Comparison of ENCODE assay signal across 22 cellular contexts in genomic region chr9:100690438-100690837, GRCh38.
DNase-seq lines count a peak whose midpoint lies in the region; ATAC-seq and TF ChIP-seq lines count a peak whose summit lies in the region.
"Had no signal": no experiment of that assay in that cellular context is flagged by ENCODE, and none has a peak within 500 bp of the region (broad histone marks: within the 10 kb centered on the region; RNA-seq: fewer than 3 reads in every experiment).

No MANE protein-coding gene starts in this region.

- ATAC-seq in GM23338 (no peak), WTC11 (peak; percentile 62), GM21381 (IDR thresholded peaks at IDR 0.05; ENCODE audit: unreplicated experiment) (no peak), HG02763 (IDR thresholded peaks at IDR 0.05; ENCODE audit: unreplicated experiment) (no peak)
- ATAC-seq: effector memory CD8-positive, alpha-beta T cell; lower lobe of right lung had no signal

- TF ChIP-seq CTCF in C4-2B (conservative IDR thresholded peaks at IDR 0.05) (peak; percentile 43), GM23338 (conservative IDR thresholded peaks at IDR 0.05; ENCODE audit: low read depth in 2 of 2) (peak in 1 of 2 experiments; percentile 24; a peak in 1 of 4 replicates), WTC11 (IDR thresholded peaks at IDR 0.05) (no peak)

- peaks cover 18% of the 10 kb centered on the region for H3K4me1 Mint-ChIP-seq in GM23338
- H3K4me1 Mint-ChIP-seq in WTC11 = peaks cover 35% of the 10 kb centered on the region

- H3K9me3 Mint-ChIP-seq in GM23338 (peaks cover 13% of the 10 kb centered on the region), WTC11 (peaks cover 21% of the 10 kb centered on the region)
- H3K9me3 Mint-ChIP-seq: activated CD4-positive, alpha-beta memory T cell treated with anti-CD3 and anti-CD28 coated beads for 36 hours; activated naive CD4-positive, alpha-beta T cell treated with anti-CD3 and anti-CD28 coated beads, Interleukin-2, amount 10 ng/mL, durations not matched to agents 7 days and 5 days; activated T-cell treated with anti-CD3 and anti-CD28 coated beads, Interleukin-2, amount 50 U/mL, for 4 hours; neural crest cell; stimulated activated naive CD8-positive, alpha-beta T cell treated with anti-CD3 and anti-CD28 coated beads, Interleukin-15, Interleukin-2, amounts not matched to agents 100 ng/mL and 50 ng/mL, for 24 hours; type B pancreatic cell had no signal

- H3K27me3 ChIP-seq in GM23338 (ENCODE audit: insufficient read depth) = no peaks in the 10 kb centered on the region
- H3K27me3 ChIP-seq: esophagus muscularis mucosa had no signal

- H3K4me1 ChIP-seq in GM23338 (ENCODE audit: insufficient read depth) = peaks cover 17% of the 10 kb centered on the region
- H3K4me1 ChIP-seq: esophagus muscularis mucosa, lower lobe of right lung, SJCRH30 had no signal

- no peaks in the 10 kb centered on the region for H3K79me2 ChIP-seq in GM23338 (replicated peaks; ENCODE audit: insufficient read depth)

- H3K4me2 ChIP-seq in GM23338 = no peak overlapping the region

- H3K9me2 ChIP-seq in GM23338 (ENCODE audit: insufficient read depth) = no peaks in the 10 kb centered on the region

- peaks cover 7% of the 10 kb centered on the region for H3K36me3 Mint-ChIP-seq in GM23338 (ENCODE audit: low read depth)
- H3K36me3 Mint-ChIP-seq in WTC11 = peaks cover 7% of the 10 kb centered on the region
- H3K36me3 Mint-ChIP-seq: activated CD4-positive, alpha-beta memory T cell treated with anti-CD3 and anti-CD28 coated beads for 36 hours; activated naive CD4-positive, alpha-beta T cell treated with anti-CD3 and anti-CD28 coated beads, Interleukin-2, amount 10 ng/mL, durations not matched to agents 7 days and 5 days; type B pancreatic cell had no signal

- H3K36me3 ChIP-seq in GM23338 (ENCODE audit: insufficient read depth) = no peaks in the 10 kb centered on the region
- H3K36me3 ChIP-seq: esophagus muscularis mucosa, lower lobe of right lung, SJCRH30 had no signal

- H3K27ac Mint-ChIP-seq in GM23338 = no peak overlapping the region
- H3K27ac Mint-ChIP-seq in WTC11 = no peak overlapping the region
- H3K27ac Mint-ChIP-seq: activated CD4-positive, alpha-beta memory T cell treated with anti-CD3 and anti-CD28 coated beads for 36 hours; activated naive CD4-positive, alpha-beta T cell treated with anti-CD3 and anti-CD28 coated beads, Interleukin-2, amount 10 ng/mL, durations not matched to agents 7 days and 5 days; effector memory CD8-positive, alpha-beta T cell; stimulated activated naive CD8-positive, alpha-beta T cell treated with anti-CD3 and anti-CD28 coated beads, Interleukin-15, Interleukin-2, amounts not matched to agents 100 ng/mL and 50 ng/mL, for 24 hours; type B pancreatic cell had no signal

- H3F3A ChIP-seq in GM23338 (replicated peaks; ENCODE audit: low read depth) = no peaks in the 10 kb centered on the region

- CTCF ChIA-PET in WTC11 (lab: Charles Lee) = interaction anchor here (0.7 to 1.1 kb wide), 2 partner anchors 53 to 89 kb away, joined by 4 read pairs; no protein-coding TSS in a partner anchor

- POLR2A ChIA-PET in WTC11 (lab: Charles Lee) = no interaction called here

- H3K27ac ChIP-seq in C4-2B = no peak overlapping the region
- H3K27ac ChIP-seq in GM23338 (ENCODE audit: low read depth) = no peak overlapping the region
- H3K27ac ChIP-seq: esophagus muscularis mucosa, lower lobe of right lung, SJCRH30 had no signal

- H3K4me3 Mint-ChIP-seq in GM23338 (no peak overlapping the region), WTC11 (peak overlapping the region; percentile 8)
- H3K4me3 Mint-ChIP-seq: activated CD4-positive, alpha-beta memory T cell treated with anti-CD3 and anti-CD28 coated beads for 36 hours; activated naive CD4-positive, alpha-beta T cell treated with anti-CD3 and anti-CD28 coated beads, Interleukin-2, amount 10 ng/mL, durations not matched to agents 7 days and 5 days; activated T-cell treated with anti-CD3 and anti-CD28 coated beads, Interleukin-2, amount 50 U/mL, for 4 hours; effector memory CD8-positive, alpha-beta T cell; neural crest cell; stimulated activated naive CD8-positive, alpha-beta T cell treated with anti-CD3 and anti-CD28 coated beads, Interleukin-15, Interleukin-2, amounts not matched to agents 100 ng/mL and 50 ng/mL, for 24 hours; type B pancreatic cell had no signal

- no peak overlapping the region for H3K4me3 ChIP-seq in GM23338
- H3K4me3 ChIP-seq: esophagus muscularis mucosa, lower lobe of right lung, SJCRH30 had no signal

- H2AFZ ChIP-seq in GM23338 = peak overlapping the region; percentile 78; the same call in 1 of the 2 replicates

- peaks cover 5% of the 10 kb centered on the region for H3K27me3 Mint-ChIP-seq in GM23338 (ENCODE audit: insufficient read depth, low read depth, poor library complexity)
- no peaks in the 10 kb centered on the region for H3K27me3 Mint-ChIP-seq in WTC11 (ENCODE audit: low read depth)
- H3K27me3 Mint-ChIP-seq: type B pancreatic cell had no signal

- no peaks in the 10 kb centered on the region for H4K20me1 ChIP-seq in GM23338 (replicated peaks; ENCODE audit: insufficient read depth)

- DNase-seq in GM23338 (ENCODE audit: low spot score) = no peak
- peak; percentile 36 for DNase-seq in MV-4-11 (lab: John Stamatoyannopoulos, UW)
- DNase-seq in WTC11 (ENCODE audit: low spot score) = no peak
- DNase-seq in cortex of kidney (lab: John Stamatoyannopoulos, UW) = no peak
- DNase-seq in T-helper 2 cell = no peak
- DNase-seq: activated CD4-positive, alpha-beta memory T cell treated with anti-CD3 and anti-CD28 coated beads for 36 hours; activated CD4-positive, CD25-positive, alpha-beta regulatory T cell; activated naive CD4-positive, alpha-beta T cell treated with anti-CD3 and anti-CD28 coated beads, Interleukin-2, amount 10 ng/mL, durations not matched to agents 7 days and 5 days; activated T-cell treated with anti-CD3 and anti-CD28 coated beads, Interleukin-2, amount 50 U/mL, for 4 hours; effector memory CD8-positive, alpha-beta T cell; Karpas-422; lower lobe of right lung; NCI-H524; SJCRH30; stimulated activated CD4-positive, alpha-beta T cell treated with anti-CD3 and anti-CD28 coated beads, Interleukin-4, amount 100 ng/mL, for 1 hour had no signal

TF ChIP-seq in GM23338, 12 proteins besides CTCF, POLR2A, EP300 and RAD21 (continues in another document):
- TF ChIP-seq STAT1 (IDR thresholded peaks at IDR 0.05; ENCODE audit: unreplicated experiment) (no peak), EZH2phosphoT487 (IDR thresholded peaks at IDR 0.05; ENCODE audit: unreplicated experiment) (no peak), REST (IDR thresholded peaks at IDR 0.05; ENCODE audit: unreplicated experiment) (no peak), POLR2AphosphoS5 (IDR thresholded peaks at IDR 0.05; ENCODE audit: low read depth) (no peak)

TF ChIP-seq in WTC11, 78 proteins besides CTCF, POLR2A, EP300 and RAD21 (continues in another document):
- TF ChIP-seq NFYB (CRISPR knock-in tag; conservative IDR thresholded peaks at IDR 0.05; ENCODE audit: low read depth) = no peak
- TF ChIP-seq, protein P1, sequence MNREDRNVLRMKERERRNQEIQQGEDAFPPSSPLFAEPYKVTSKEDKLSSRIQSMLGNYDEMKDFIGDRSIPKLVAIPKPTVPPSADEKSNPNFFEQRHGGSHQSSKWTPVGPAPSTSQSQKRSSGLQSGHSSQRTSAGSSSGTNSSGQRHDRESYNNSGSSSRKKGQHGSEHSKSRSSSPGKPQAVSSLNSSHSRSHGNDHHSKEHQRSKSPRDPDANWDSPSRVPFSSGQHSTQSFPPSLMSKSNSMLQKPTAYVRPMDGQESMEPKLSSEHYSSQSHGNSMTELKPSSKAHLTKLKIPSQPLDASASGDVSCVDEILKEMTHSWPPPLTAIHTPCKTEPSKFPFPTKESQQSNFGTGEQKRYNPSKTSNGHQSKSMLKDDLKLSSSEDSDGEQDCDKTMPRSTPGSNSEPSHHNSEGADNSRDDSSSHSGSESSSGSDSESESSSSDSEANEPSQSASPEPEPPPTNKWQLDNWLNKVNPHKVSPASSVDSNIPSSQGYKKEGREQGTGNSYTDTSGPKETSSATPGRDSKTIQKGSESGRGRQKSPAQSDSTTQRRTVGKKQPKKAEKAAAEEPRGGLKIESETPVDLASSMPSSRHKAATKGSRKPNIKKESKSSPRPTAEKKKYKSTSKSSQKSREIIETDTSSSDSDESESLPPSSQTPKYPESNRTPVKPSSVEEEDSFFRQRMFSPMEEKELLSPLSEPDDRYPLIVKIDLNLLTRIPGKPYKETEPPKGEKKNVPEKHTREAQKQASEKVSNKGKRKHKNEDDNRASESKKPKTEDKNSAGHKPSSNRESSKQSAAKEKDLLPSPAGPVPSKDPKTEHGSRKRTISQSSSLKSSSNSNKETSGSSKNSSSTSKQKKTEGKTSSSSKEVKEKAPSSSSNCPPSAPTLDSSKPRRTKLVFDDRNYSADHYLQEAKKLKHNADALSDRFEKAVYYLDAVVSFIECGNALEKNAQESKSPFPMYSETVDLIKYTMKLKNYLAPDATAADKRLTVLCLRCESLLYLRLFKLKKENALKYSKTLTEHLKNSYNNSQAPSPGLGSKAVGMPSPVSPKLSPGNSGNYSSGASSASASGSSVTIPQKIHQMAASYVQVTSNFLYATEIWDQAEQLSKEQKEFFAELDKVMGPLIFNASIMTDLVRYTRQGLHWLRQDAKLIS (CRISPR knock-in tag; IDR thresholded peaks at IDR 0.05; ENCODE audit: borderline replicate concordance) = no peak
- no peak for TF ChIP-seq MXD4 (CRISPR knock-in tag; IDR thresholded peaks at IDR 0.05; ENCODE audit: borderline replicate concordance)
- no peak for TF ChIP-seq TEAD4 (CRISPR knock-in tag; IDR thresholded peaks at IDR 0.05)
- no peak for TF ChIP-seq USF1 (CRISPR knock-in tag; IDR thresholded peaks at IDR 0.05)
- no peak for TF ChIP-seq ELF4 (CRISPR knock-in tag; IDR thresholded peaks at IDR 0.05; ENCODE audit: low read depth)
- TF ChIP-seq OVOL2 (CRISPR knock-in tag; IDR thresholded peaks at IDR 0.05; ENCODE audit: borderline replicate concordance) = no peak
- no peak for TF ChIP-seq ZNF232 (CRISPR knock-in tag; IDR thresholded peaks at IDR 0.05)
